Comparison of ENCODE assay signal across 3 cellular contexts in the genomic region with DNA sequence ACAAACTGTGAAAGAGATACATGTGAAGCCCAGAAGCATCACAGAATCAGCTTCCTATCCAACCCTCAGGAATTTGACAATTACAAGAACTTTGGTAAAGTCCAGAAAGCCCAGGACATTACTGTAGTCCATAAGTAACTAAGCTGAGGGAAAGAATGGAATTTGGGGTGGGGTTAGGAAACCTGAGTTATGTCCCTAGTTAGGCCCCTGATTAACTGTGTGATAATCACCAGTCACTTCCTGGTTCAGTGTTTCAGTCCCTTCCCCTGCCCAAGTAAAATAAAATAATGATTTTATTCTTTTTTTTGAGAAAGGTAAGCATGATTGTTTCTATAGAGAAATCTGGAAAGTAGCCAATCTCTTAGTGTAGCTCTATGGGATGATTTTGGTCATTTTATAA. TPM values are rescaled to one million over a fixed set of nuclear protein-coding genes. Genes with fewer than 3 reads are reported as not detected.
"Had no signal": no experiment of that assay in that cellular context is flagged by ENCODE, and none has a peak within 500 bp of the region (broad histone marks: within the 10 kb centered on the region; RNA-seq: fewer than 3 reads in every experiment).

No MANE protein-coding gene starts in this region.

RNA-seq across cellular contexts. Expression of gene GPR179, which starts 57.8 kb away (rescaled TPM):
- total RNA-seq: lung microvascular endothelial cell; T-helper 1 cell treated with Interleukin-12 subunit alpha and Interleukin-12 subunit beta and Interleukin-4 antibody, amounts not matched to agents 30 ng/mL and 1 ng/mL, for 36 hours had no signal
- polyA plus RNA-seq: naive thymus-derived CD8-positive, alpha-beta T cell had no signal
